Comparison of ENCODE assay signal across 14 cellular contexts in the genomic region with DNA sequence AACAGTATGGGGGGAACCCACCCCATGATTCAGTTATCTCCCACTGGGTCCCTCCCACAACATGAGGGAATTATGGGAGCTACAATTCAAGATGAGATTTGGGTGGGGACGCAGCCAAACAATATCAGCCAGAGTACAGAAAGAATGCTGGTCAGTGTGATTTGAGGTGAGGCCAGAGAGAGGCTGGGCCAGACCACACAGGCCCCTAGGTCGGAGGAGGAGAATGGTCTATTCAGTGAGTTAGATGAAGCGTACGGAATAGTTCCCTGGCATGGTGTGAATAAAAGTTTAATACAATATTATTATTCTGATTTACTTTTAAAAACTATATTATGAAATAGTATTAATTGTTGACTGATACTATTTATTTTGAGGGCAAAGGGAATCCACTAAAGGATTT.
"Had no signal": no experiment of that assay in that cellular context is flagged by ENCODE, and none has a peak within 500 bp of the region (broad histone marks: within the 10 kb centered on the region; RNA-seq: fewer than 3 reads in every experiment).

No MANE protein-coding gene starts in this region.

- H3K9me3 ChIP-seq: right lobe of liver, thoracic aorta, vagina had no signal

- DNase-seq: activated CD4-positive, alpha-beta T cell treated with anti-CD3 and anti-CD28 coated beads, Interleukin-2, amount 10 ng/mL, durations not matched to agents 24 days and 14 days; activated CD8-positive, alpha-beta memory T cell treated with anti-CD3 and anti-CD28 coated beads, Interleukin-2, amount 50 U/mL, for 4 hours; activated naive CD4-positive, alpha-beta T cell treated with anti-CD3 and anti-CD28 coated beads for 36 hours; activated T-cell treated with anti-CD3 and anti-CD28 coated beads, Interleukin-2, amount 50 U/mL, for 4 hours; aorta; glutamatergic neuron; islet precursor cell; left colon; right lobe of liver; stimulated activated CD4-positive, alpha-beta T cell treated with anti-CD3 and anti-CD28 coated beads, Interleukin-4, amount 100 ng/mL, for 4 hours; T1000 had no signal

- H3K36me3 ChIP-seq: right lobe of liver had no signal

- H3K4me1 ChIP-seq: right lobe of liver had no signal

- H3K27me3 ChIP-seq: right lobe of liver, vagina had no signal

- H3K4me3 ChIP-seq: right lobe of liver, thoracic aorta, vagina had no signal

- ATAC-seq: activated T-cell treated with anti-CD3 and anti-CD28 coated beads, Interleukin-2, amount 50 U/mL, for 4 hours; stimulated activated memory B cell treated with anti-CD40 and anti-IgM and Interleukin-4, amounts not matched to agents 10 μg/mL and 1 μg/mL and 100 μg/mL, for 72 hours had no signal

- H3K27ac ChIP-seq: thoracic aorta had no signal
